ENCODE assay signal across 11 cellular contexts in the genomic region with DNA sequence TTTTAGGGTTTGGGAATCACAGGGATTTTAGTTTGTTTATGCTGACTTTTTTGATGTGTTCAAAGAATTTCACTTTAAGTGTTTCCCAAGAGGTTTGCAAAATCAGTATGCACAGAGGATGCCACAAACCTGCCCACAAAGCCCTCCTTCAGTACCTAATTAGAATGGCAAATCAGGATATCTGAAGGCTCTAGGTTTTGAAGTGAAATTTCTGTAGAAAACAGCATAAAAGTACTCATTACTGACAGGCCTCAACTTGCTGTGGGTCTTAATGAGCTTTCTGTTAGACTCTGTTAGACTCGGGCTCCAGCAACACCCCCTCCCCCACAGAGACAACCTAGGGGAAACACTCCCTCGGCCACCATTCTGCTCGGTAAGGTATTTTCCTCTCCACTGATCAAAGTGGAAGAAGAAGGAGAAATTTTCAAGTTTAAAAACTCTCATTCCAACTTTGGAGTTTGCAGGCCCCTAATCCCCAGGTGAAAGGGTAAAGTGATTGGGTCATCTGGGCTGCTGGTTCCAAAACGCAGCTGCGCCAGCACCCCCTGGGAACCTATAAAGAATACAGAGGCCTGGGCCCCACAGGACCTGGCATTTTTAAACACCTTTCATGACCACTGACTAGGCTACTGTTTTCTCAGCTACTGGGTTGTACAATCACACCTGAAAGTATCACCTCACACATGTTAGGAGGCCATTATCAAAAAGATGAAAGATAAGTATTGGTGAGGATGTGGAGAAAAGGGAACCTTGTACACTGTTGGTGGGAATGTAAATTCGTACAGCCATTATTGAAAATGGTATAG.
A peak's percentile ranks its signal among the peaks of the same experiment; 100 is the strongest.
DNase-seq lines count a peak whose midpoint lies in the region; ATAC-seq and TF ChIP-seq lines count a peak whose summit lies in the region.
"Had no signal": no experiment of that assay in that cellular context is flagged by ENCODE, and none has a peak within 500 bp of the region (broad histone marks: within the 10 kb centered on the region; RNA-seq: fewer than 3 reads in every experiment).

No MANE protein-coding gene starts in this region.

- H4K20me1 ChIP-seq in PC-9 (ENCODE audit: insufficient read depth) = no peaks in the 10 kb centered on the region

- H3K27me3 ChIP-seq in breast epithelium = no peaks in the 10 kb centered on the region
- H3K27me3 ChIP-seq in PC-9 (ENCODE audit: insufficient read depth, low read depth) = no peaks in the 10 kb centered on the region
- H3K27me3 ChIP-seq in tibial nerve = no peaks in the 10 kb centered on the region
- H3K27me3 ChIP-seq: ascending aorta, BE2C had no signal

- H3K4me3 Mint-ChIP-seq in MCF 10A (ENCODE audit: unreplicated experiment) (no peak overlapping the region), CD14-positive monocyte (no peak overlapping the region)
- H3K4me3 Mint-ChIP-seq: T-helper 2 cell treated with Interferon-gamma antibody and Interleukin-4, amounts not matched to agents 5 μg/mL and 100 μg/mL, for 36 hours had no signal

- intact Hi-C loops in breast epithelium (cut with DNase I; ENCODE audit: low total_unique reads) (loop anchor here (10.0 kb wide), 1 partner anchor 118 kb away; no protein-coding TSS in a partner anchor), MCF 10A (cut with micrococcal nuclease) (loop anchor here (1.0 to 10.0 kb wide), 5 partner anchors 68 to 558 kb away; partner anchors contain the start of genes PLEKHA7 and RPS13), PC-9 (cut with micrococcal nuclease; ENCODE audit: unreplicated experiment) (loop anchor here (1.0 to 2.0 kb wide), 3 partner anchors 40 to 117 kb away; no protein-coding TSS in a partner anchor), CD14-positive monocyte (cut with micrococcal nuclease) (no loop called here)

- no peaks in the 10 kb centered on the region for H3K36me3 ChIP-seq in breast epithelium
- no peaks in the 10 kb centered on the region for H3K36me3 ChIP-seq in PC-9 (ENCODE audit: low read depth)
- no peaks in the 10 kb centered on the region for H3K36me3 ChIP-seq in tibial nerve
- H3K36me3 ChIP-seq: ascending aorta, BE2C had no signal

- no TSS peak for BruUV-seq in MCF 10A (replicated peaks; lab: Mats Ljungman, UMichigan)
- no TSS peak for BruUV-seq in PC-9 (replicated peaks; lab: Mats Ljungman, UMichigan)

- H3K4me1 ChIP-seq in breast epithelium (no peaks in the 10 kb centered on the region), PC-9 (replicated peaks; ENCODE audit: insufficient read depth) (peaks cover 15% of the 10 kb centered on the region), tibial nerve (peaks cover 0 to 27% (median 3%) of the 10 kb centered on the region in 4 donors)
- H3K4me1 ChIP-seq: ascending aorta, BE2C had no signal

- CTCF ChIA-PET in MCF 10A (lab: Yijun Ruan, JAX) = interaction anchor here (0.6 to 12.3 kb wide), 12 partner anchors 9 to 407 kb away, joined by 3 to 111 read pairs (median 3); no protein-coding TSS in a partner anchor
- CTCF ChIA-PET in PC-9 (lab: Charles Lee) = interaction anchor here (0.7 to 2.2 kb wide), 3 partner anchors 33 to 117 kb away, joined by 3 to 20 read pairs (median 3); no protein-coding TSS in a partner anchor

- H3K36me3 Mint-ChIP-seq in MCF 10A (ENCODE audit: insufficient read depth, unreplicated experiment) (no peaks in the 10 kb centered on the region), CD14-positive monocyte (no peaks in the 10 kb centered on the region)

- no peak overlapping the region for H2AFZ ChIP-seq in PC-9

- POLR2A ChIA-PET in MCF 10A (lab: Yijun Ruan, JAX) (interaction anchor here (1.0 kb wide), 1 partner anchor 117 kb away, joined by 3 read pairs; no protein-coding TSS in a partner anchor), PC-9 (lab: Charles Lee; ENCODE audit: unreplicated experiment) (no interaction called here)

- H3K4me1 Mint-ChIP-seq in MCF 10A (ENCODE audit: insufficient read depth, unreplicated experiment) (no peaks in the 10 kb centered on the region), CD14-positive monocyte (peaks cover 3% of the 10 kb centered on the region)

- no peak for TF ChIP-seq CTCF in breast epithelium (IDR thresholded peaks at IDR 0.05)
- TF ChIP-seq CTCF in MCF 10A (IDR thresholded peaks at IDR 0.05; ENCODE audit: unreplicated experiment) = no peak
- no peak for TF ChIP-seq CTCF in PC-9 (conservative IDR thresholded peaks at IDR 0.05)
- TF ChIP-seq CTCF in tibial nerve (IDR thresholded peaks at IDR 0.05) = no peak
- no peak for TF ChIP-seq CTCF in CD14-positive monocyte (IDR thresholded peaks at IDR 0.05)

- H3K9me3 Mint-ChIP-seq in MCF 10A (ENCODE audit: unreplicated experiment) (no peaks in the 10 kb centered on the region), CD14-positive monocyte (peaks cover 0 to 2% (median 0%) of the 10 kb centered on the region in 7 donors)
- H3K9me3 Mint-ChIP-seq: T-helper 2 cell treated with Interferon-gamma antibody and Interleukin-4, amounts not matched to agents 5 μg/mL and 100 μg/mL, for 36 hours had no signal

- peaks cover 2% of the 10 kb centered on the region; the same call in 1 of the 2 replicates for H3F3A ChIP-seq in PC-9 (ENCODE audit: insufficient read depth, low read depth)

- 62% methylated on average over 6 of the region's 6 CpGs for WGBS in tibial nerve, 2 donors

- no peaks in the 10 kb centered on the region for H3K9me3 ChIP-seq in breast epithelium
- H3K9me3 ChIP-seq in PC-9 (ENCODE audit: insufficient read depth, low read depth) = no peaks in the 10 kb centered on the region
- H3K9me3 ChIP-seq in tibial nerve = no peaks in the 10 kb centered on the region
- H3K9me3 ChIP-seq: ascending aorta, BE2C had no signal

- DNase-seq in breast epithelium (ENCODE audit: low spot score in 2 of 2) (no peak), MCF 10A (ENCODE audit: unreplicated experiment) (no peak), PC-9 (no peak), tibial nerve (ENCODE audit: low spot score in 2 of 2) (no peak), CD14-positive monocyte (ENCODE audit: low spot score) (no peak), cerebellar nuclear complex (lab: John Stamatoyannopoulos, UW) (no peak)
- DNase-seq in stimulated activated naive CD4-positive, alpha-beta T cell (lab: John Stamatoyannopoulos, UW) = no peak

- H3K79me2 ChIP-seq in PC-9 (ENCODE audit: low read depth) = peaks cover 36% of the 10 kb centered on the region

- H3K9me2 ChIP-seq in PC-9 (ENCODE audit: insufficient read depth) = no peaks in the 10 kb centered on the region

- H3K4me3 ChIP-seq in breast epithelium (no peak overlapping the region), PC-9 (no peak overlapping the region), tibial nerve (no peak overlapping the region)
- H3K4me3 ChIP-seq: ascending aorta had no signal

- H3K27me3 Mint-ChIP-seq in MCF 10A (ENCODE audit: insufficient read depth, unreplicated experiment) (no peaks in the 10 kb centered on the region), CD14-positive monocyte (ENCODE audit: low read depth in 3 of 3) (peaks cover 1 to 6% (median 2%) of the 10 kb centered on the region in 3 donors)

- ATAC-seq in HG02938 (IDR thresholded peaks at IDR 0.05; ENCODE audit: unreplicated experiment) = peak; percentile 60

- TF ChIP-seq POLR2A in breast epithelium (IDR thresholded peaks at IDR 0.05) (no peak), tibial nerve (IDR thresholded peaks at IDR 0.05) (no peak)

- TF ChIP-seq EP300 in tibial nerve (IDR thresholded peaks at IDR 0.05) = no peak

- no peak overlapping the region for H3K27ac Mint-ChIP-seq in MCF 10A (ENCODE audit: low read depth, unreplicated experiment)
- no peak overlapping the region for H3K27ac Mint-ChIP-seq in CD14-positive monocyte
- H3K27ac Mint-ChIP-seq: T-helper 2 cell treated with Interferon-gamma antibody and Interleukin-4, amounts not matched to agents 5 μg/mL and 100 μg/mL, for 36 hours had no signal

- 0 out of 2 replicates have a peak overlapping the region, but pooled peaks have one; percentile 19 for H3K4me2 ChIP-seq in PC-9

- H3K27ac ChIP-seq in breast epithelium = peak overlapping the region; percentile 27 to 61
- peak overlapping the region; percentile 31; the same call in 1 of the 2 replicates for H3K27ac ChIP-seq in PC-9
- H3K27ac ChIP-seq in tibial nerve = peak overlapping the region; percentile 8 to 79 (median 48)
- H3K27ac ChIP-seq: ascending aorta had no signal

Comparison
In these comparisons a context has a peak if more than half of its experiments do, and no peak if none do; other contexts are left out.
1. intact Hi-C loops: an anchor here in breast epithelium (10.0 kb wide), MCF 10A (1.0 to 10.0 kb wide) and PC-9 (1.0 to 2.0 kb wide); none called in CD14-positive monocyte.